2 cellular contexts compared by ENCODE assay signal in the genomic region with DNA sequence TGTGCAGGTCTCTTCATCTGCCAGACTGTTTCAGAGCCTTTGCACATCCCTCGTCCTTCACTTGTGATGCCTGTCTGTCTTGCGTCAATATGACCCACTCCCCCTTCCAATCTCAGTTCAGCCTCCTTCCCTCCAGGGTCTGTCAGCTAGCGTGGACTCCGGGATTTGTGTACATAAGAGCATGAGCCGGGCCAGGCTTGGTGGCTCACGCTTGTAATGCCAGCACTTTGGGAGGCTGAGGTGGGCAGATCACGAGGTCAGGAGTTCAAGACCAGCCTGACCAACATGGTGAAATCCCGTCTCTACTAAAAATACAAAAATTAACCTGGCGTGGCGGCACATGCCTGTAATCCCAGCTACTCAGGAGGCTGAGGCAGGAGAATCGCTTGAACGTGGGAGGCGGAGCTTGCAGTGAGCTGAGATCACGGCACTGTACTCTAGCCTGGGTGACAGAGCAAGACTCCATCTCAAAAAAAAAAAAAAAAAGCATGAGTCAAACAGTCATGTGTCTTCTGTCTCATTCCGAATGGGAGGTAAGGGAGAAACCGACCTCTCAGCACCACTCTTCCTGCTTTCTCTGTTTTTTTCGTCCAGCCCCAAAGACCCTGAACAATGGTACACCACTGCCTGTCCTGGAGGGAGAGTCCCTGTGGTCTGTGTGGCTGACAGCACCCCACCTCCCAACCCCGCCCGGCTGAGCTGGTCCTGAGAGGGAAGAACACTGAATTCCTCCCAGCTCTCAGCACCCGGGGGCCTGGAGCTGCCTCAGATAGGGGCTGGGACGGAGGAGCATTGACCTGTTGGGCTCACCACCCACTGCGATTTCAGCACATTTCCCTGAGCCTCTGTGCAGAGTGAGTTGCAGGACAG.
TF ChIP-seq lines count a peak whose summit lies in the region.

No MANE protein-coding gene starts in this region.

TF ChIP-seq in liver, 16 proteins besides CTCF, POLR2A, EP300 and RAD21:
- TF ChIP-seq NR2F2 (IDR thresholded peaks at IDR 0.05) (peak; percentile 12), JUND (IDR thresholded peaks at IDR 0.05) (no peak), HNF4G (IDR thresholded peaks at IDR 0.05) (no peak), SP1 (IDR thresholded peaks at IDR 0.05) (peak; percentile 27), RXRA (IDR thresholded peaks at IDR 0.05) (peak; percentile 57 to 63)
- TF ChIP-seq, protein P1, sequence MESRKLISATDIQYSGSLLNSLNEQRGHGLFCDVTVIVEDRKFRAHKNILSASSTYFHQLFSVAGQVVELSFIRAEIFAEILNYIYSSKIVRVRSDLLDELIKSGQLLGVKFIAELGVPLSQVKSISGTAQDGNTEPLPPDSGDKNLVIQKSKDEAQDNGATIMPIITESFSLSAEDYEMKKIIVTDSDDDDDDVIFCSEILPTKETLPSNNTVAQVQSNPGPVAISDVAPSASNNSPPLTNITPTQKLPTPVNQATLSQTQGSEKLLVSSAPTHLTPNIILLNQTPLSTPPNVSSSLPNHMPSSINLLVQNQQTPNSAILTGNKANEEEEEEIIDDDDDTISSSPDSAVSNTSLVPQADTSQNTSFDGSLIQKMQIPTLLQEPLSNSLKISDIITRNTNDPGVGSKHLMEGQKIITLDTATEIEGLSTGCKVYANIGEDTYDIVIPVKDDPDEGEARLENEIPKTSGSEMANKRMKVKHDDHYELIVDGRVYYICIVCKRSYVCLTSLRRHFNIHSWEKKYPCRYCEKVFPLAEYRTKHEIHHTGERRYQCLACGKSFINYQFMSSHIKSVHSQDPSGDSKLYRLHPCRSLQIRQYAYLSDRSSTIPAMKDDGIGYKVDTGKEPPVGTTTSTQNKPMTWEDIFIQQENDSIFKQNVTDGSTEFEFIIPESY (IDR thresholded peaks at IDR 0.05), result no peak

TF ChIP-seq in HepG2, 621 proteins besides CTCF, POLR2A, EP300 and RAD21:
- TF ChIP-seq ZBTB38 (CRISPR knock-in tag; IDR thresholded peaks at IDR 0.05) (no peak), ZNF839 (CRISPR knock-in tag; IDR thresholded peaks at IDR 0.05; ENCODE audit: borderline replicate concordance) (no peak), U2AF1 (optimal IDR thresholded peaks at IDR 0.05; ENCODE audit: low read depth, low read length) (no peak), NPAS2 (CRISPR knock-in tag; IDR thresholded peaks at IDR 0.05; ENCODE audit: borderline replicate concordance) (no peak), PCBP2 (optimal IDR thresholded peaks at IDR 0.05; ENCODE audit: low read depth, low read length, poor library complexity, severe bottlenecking) (no peak)
- TF ChIP-seq, protein P2, sequence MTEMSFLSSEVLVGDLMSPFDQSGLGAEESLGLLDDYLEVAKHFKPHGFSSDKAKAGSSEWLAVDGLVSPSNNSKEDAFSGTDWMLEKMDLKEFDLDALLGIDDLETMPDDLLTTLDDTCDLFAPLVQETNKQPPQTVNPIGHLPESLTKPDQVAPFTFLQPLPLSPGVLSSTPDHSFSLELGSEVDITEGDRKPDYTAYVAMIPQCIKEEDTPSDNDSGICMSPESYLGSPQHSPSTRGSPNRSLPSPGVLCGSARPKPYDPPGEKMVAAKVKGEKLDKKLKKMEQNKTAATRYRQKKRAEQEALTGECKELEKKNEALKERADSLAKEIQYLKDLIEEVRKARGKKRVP (CRISPR knock-in tag; IDR thresholded peaks at IDR 0.05), result no peak
